In genomic region chr18:11714244-11714918, GRCh38 we compare ENCODE assay signal across 1 cellular context.
TF ChIP-seq lines count a peak whose summit lies in the region.

No MANE protein-coding gene starts in this region.

TF ChIP-seq in H1, 55 proteins besides CTCF, POLR2A, EP300 and RAD21:
- peak; percentile 59; the same call in 1 of the 2 replicates for TF ChIP-seq TCF12 (IDR thresholded peaks at IDR 0.05; ENCODE audit: low read depth, low read length)
- TF ChIP-seq CEBPB (IDR thresholded peaks at IDR 0.05; ENCODE audit: low read depth, low read length) = no peak
- TF ChIP-seq CHD7 (IDR thresholded peaks at IDR 0.05; ENCODE audit: insufficient replicate concordance, low read length) = peak; percentile 40
TF ChIP-seq in H1: peak in this region for 2.
